In the genomic region with DNA sequence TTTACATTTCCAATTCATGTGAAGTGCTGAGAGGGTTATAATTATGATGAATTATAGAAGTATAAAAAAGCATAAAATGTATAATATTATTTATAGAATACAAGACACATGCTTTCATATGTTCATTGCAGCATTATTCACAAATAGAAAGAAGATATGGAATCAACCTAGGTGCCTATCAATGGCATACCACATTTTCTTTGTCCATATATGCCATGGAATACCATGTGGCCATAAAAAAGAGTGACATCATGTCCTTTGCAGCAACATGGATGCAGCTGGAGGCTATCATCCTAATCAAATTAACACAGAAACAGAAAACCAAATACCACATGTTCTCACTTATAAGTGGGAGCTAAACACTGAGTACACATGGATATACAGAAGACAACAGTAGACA, we compare ENCODE assay signal across 36 cellular contexts.
"Had no signal": no experiment of that assay in that cellular context is flagged by ENCODE, and none has a peak within 500 bp of the region (broad histone marks: within the 10 kb centered on the region; RNA-seq: fewer than 3 reads in every experiment).

No MANE protein-coding gene starts in this region.

- H3K27me3 ChIP-seq: ascending aorta, cardiac muscle cell had no signal

- H3K9me3 ChIP-seq: ascending aorta had no signal

- ATAC-seq: activated CD8-positive, alpha-beta T cell treated with anti-CD3 and anti-CD28 coated beads for 36 hours; activated naive CD8-positive, alpha-beta T cell treated with anti-CD3 and anti-CD28 coated beads, Interleukin-2, amount 50 U/mL, for 24 hours; activated T-cell treated with anti-CD3 and anti-CD28 coated beads, Interleukin-2, amount 50 U/mL, for 4 hours; activated T-cell treated with anti-CD3 and anti-CD28 coated beads, Interleukin-2, amount 50 U/mL, for 72 hours; activated T-helper 17 cell treated with anti-CD3 and anti-CD28 coated beads, Interleukin-2, amount 50 U/mL, for 72 hours had no signal

- H3K36me3 ChIP-seq: ascending aorta, cardiac muscle cell had no signal

- H3K4me3 Mint-ChIP-seq: activated B cell treated with CpG ODN at 0.5 μM for 24 hours; activated CD4-positive, alpha-beta memory T cell treated with anti-CD3 and anti-CD28 coated beads for 36 hours; activated CD4-positive, alpha-beta T cell treated with anti-CD3 and anti-CD28 coated beads, Interleukin-2, amount 10 ng/mL, durations not matched to agents 24 days and 14 days; activated CD8-positive, alpha-beta T cell treated with anti-CD3 and anti-CD28 coated beads for 36 hours; activated naive CD4-positive, alpha-beta T cell treated with anti-CD3 and anti-CD28 coated beads, Interleukin-2, amount 10 ng/mL, durations not matched to agents 7 days and 5 days; activated naive CD4-positive, alpha-beta T cell treated with anti-CD3 and anti-CD28 coated beads, Interleukin-2, amount 50 U/mL, for 24 hours; activated naive CD8-positive, alpha-beta T cell; activated naive CD8-positive, alpha-beta T cell treated with anti-CD3 and anti-CD28 coated beads, Interleukin-2, amount 10 ng/mL, durations not matched to agents 7 days and 5 days; activated naive CD8-positive, alpha-beta T cell treated with anti-CD3 and anti-CD28 coated beads, Interleukin-2, amount 50 U/mL, for 24 hours; activated T-cell treated with anti-CD3 and anti-CD28 coated beads, Interleukin-2, amount 50 U/mL, for 4 hours; activated T-cell treated with anti-CD3 and anti-CD28 coated beads, Interleukin-2, amount 50 U/mL, for 72 hours; activated T-helper 1 cell treated with anti-CD3 and anti-CD28 coated beads, Interleukin-12 subunit alpha, Interleukin-12 subunit beta, Interleukin-2, Interleukin-4 antibody, amounts not matched to agents 30 ng/mL and 10 ng/mL and 1 ng/mL, durations not matched to agents 14 hours and 24 hours and 36 hours; activated T-helper 17 cell treated with anti-CD3 and anti-CD28 coated beads, Interleukin-2, amount 50 U/mL, for 72 hours; brain; central memory CD8-positive, alpha-beta T cell; T-helper 1 cell treated with Interleukin-12 subunit alpha and Interleukin-12 subunit beta and Interleukin-4 antibody, amounts not matched to agents 30 μg/mL and 1 μg/mL, for 36 hours; T-helper 2 cell treated with Interferon-gamma antibody and Interleukin-4, amounts not matched to agents 5 μg/mL and 100 μg/mL, for 36 hours had no signal

- H3K27ac Mint-ChIP-seq: activated B cell treated with CpG ODN at 0.5 μM for 24 hours; activated CD4-positive, alpha-beta memory T cell treated with anti-CD3 and anti-CD28 coated beads for 36 hours; activated CD4-positive, alpha-beta T cell treated with anti-CD3 and anti-CD28 coated beads, Interleukin-2, amount 10 ng/mL, durations not matched to agents 24 days and 14 days; activated CD8-positive, alpha-beta T cell treated with anti-CD3 and anti-CD28 coated beads for 36 hours; activated naive CD4-positive, alpha-beta T cell treated with anti-CD3 and anti-CD28 coated beads, Interleukin-2, amount 10 ng/mL, durations not matched to agents 7 days and 5 days; activated naive CD4-positive, alpha-beta T cell treated with anti-CD3 and anti-CD28 coated beads, Interleukin-2, amount 50 U/mL, for 24 hours; activated naive CD8-positive, alpha-beta T cell; activated naive CD8-positive, alpha-beta T cell treated with anti-CD3 and anti-CD28 coated beads, Interleukin-2, amount 10 ng/mL, durations not matched to agents 7 days and 5 days; activated naive CD8-positive, alpha-beta T cell treated with anti-CD3 and anti-CD28 coated beads, Interleukin-2, amount 50 U/mL, for 24 hours; activated T-cell treated with anti-CD3 and anti-CD28 coated beads, Interleukin-2, amount 50 U/mL, for 72 hours; activated T-helper 1 cell treated with anti-CD3 and anti-CD28 coated beads, Interleukin-12 subunit alpha, Interleukin-12 subunit beta, Interleukin-2, Interleukin-4 antibody, amounts not matched to agents 30 ng/mL and 10 ng/mL and 1 ng/mL, durations not matched to agents 14 hours and 24 hours and 36 hours; activated T-helper 17 cell treated with anti-CD3 and anti-CD28 coated beads, Interleukin-2, amount 50 U/mL, for 72 hours; brain; T-helper 1 cell treated with Interleukin-12 subunit alpha and Interleukin-12 subunit beta and Interleukin-4 antibody, amounts not matched to agents 30 μg/mL and 1 μg/mL, for 36 hours; T-helper 2 cell treated with Interferon-gamma antibody and Interleukin-4, amounts not matched to agents 5 μg/mL and 100 μg/mL, for 36 hours had no signal

- H3K27ac ChIP-seq: ascending aorta, cardiac muscle cell, VCaP had no signal

- H3K4me3 ChIP-seq: ascending aorta, cardiac muscle cell had no signal

- H3K4me1 ChIP-seq: ascending aorta had no signal

- DNase-seq: activated B cell treated with CpG ODN at 0.5 μM for 24 hours; activated CD4-positive, alpha-beta memory T cell treated with anti-CD3 and anti-CD28 coated beads for 36 hours; activated CD4-positive, alpha-beta T cell treated with anti-CD3 and anti-CD28 coated beads for 4 hours; activated CD4-positive, alpha-beta T cell treated with anti-CD3 and anti-CD28 coated beads, Interleukin-2, amount 10 ng/mL, durations not matched to agents 24 days and 14 days; activated CD4-positive, alpha-beta T cell treated with anti-CD3 and anti-CD28 coated beads, Interleukin-2, amount 50 U/mL, for 1 hour; activated CD4-positive, alpha-beta T cell treated with anti-CD3 and anti-CD28 coated beads, Interleukin-2, amount 50 U/mL, for 4 hours; activated CD4-positive, CD25-positive, alpha-beta regulatory T cell treated with anti-CD3 and anti-CD28 coated beads, Interleukin-2, amount 50 U/mL, for 72 hours; activated CD8-positive, alpha-beta memory T cell treated with anti-CD3 and anti-CD28 coated beads, Interleukin-2, amount 50 U/mL, for 4 hours; activated CD8-positive, alpha-beta T cell treated with anti-CD3 and anti-CD28 coated beads for 36 hours; activated effector memory CD4-positive, alpha-beta T cell treated with Interleukin-2 at 50 U/mL for 16 hours; activated gamma-delta T cell; activated naive CD4-positive, alpha-beta T cell treated with anti-CD3 and anti-CD28 coated beads, Interleukin-2, amount 10 ng/mL, durations not matched to agents 7 days and 5 days; activated naive CD4-positive, alpha-beta T cell treated with Interleukin-2 at 50 U/mL for 16 hours; activated naive CD8-positive, alpha-beta T cell treated with anti-CD3 and anti-CD28 coated beads, Interleukin-2, amount 10 ng/mL, durations not matched to agents 7 days and 5 days; activated naive CD8-positive, alpha-beta T cell treated with anti-CD3 and anti-CD28 coated beads, Interleukin-2, amount 50 U/mL, for 24 hours; activated T-cell treated with anti-CD3 and anti-CD28 coated beads for 4 hours; activated T-cell treated with anti-CD3 and anti-CD28 coated beads, Interleukin-2, amount 50 U/mL, for 1 hour; activated T-cell treated with anti-CD3 and anti-CD28 coated beads, Interleukin-2, amount 50 U/mL, for 4 hours; activated T-cell treated with anti-CD3 and anti-CD28 coated beads, Interleukin-2, amount 50 U/mL, for 72 hours; amygdala; anterior cingulate cortex; caudate nucleus; cerebellar nuclear complex; T-helper 2 cell; T-helper 9 cell had no signal

- H3K36me3 Mint-ChIP-seq: activated CD4-positive, alpha-beta memory T cell treated with anti-CD3 and anti-CD28 coated beads for 36 hours; brain had no signal

- H3K4me1 Mint-ChIP-seq: brain; central memory CD8-positive, alpha-beta T cell had no signal

- H3K9me3 Mint-ChIP-seq: activated CD4-positive, alpha-beta memory T cell treated with anti-CD3 and anti-CD28 coated beads for 36 hours; activated CD8-positive, alpha-beta T cell treated with anti-CD3 and anti-CD28 coated beads for 36 hours; activated naive CD8-positive, alpha-beta T cell treated with anti-CD3 and anti-CD28 coated beads, Interleukin-2, amount 50 U/mL, for 24 hours; activated T-cell treated with anti-CD3 and anti-CD28 coated beads, Interleukin-2, amount 50 U/mL, for 72 hours; activated T-helper 17 cell treated with anti-CD3 and anti-CD28 coated beads, Interleukin-2, amount 50 U/mL, for 72 hours; central memory CD8-positive, alpha-beta T cell; T-helper 2 cell treated with Interferon-gamma antibody and Interleukin-4, amounts not matched to agents 5 μg/mL and 100 μg/mL, for 36 hours had no signal

- H3K27me3 Mint-ChIP-seq: activated B cell treated with CpG ODN at 0.5 μM for 24 hours; activated CD4-positive, alpha-beta memory T cell treated with anti-CD3 and anti-CD28 coated beads for 36 hours; activated CD4-positive, alpha-beta T cell treated with anti-CD3 and anti-CD28 coated beads, Interleukin-2, amount 10 ng/mL, durations not matched to agents 24 days and 14 days; activated CD8-positive, alpha-beta T cell treated with anti-CD3 and anti-CD28 coated beads for 36 hours; activated naive CD4-positive, alpha-beta T cell treated with anti-CD3 and anti-CD28 coated beads, Interleukin-2, amount 10 ng/mL, durations not matched to agents 7 days and 5 days; activated naive CD4-positive, alpha-beta T cell treated with anti-CD3 and anti-CD28 coated beads, Interleukin-2, amount 50 U/mL, for 24 hours; activated naive CD8-positive, alpha-beta T cell; activated naive CD8-positive, alpha-beta T cell treated with anti-CD3 and anti-CD28 coated beads, Interleukin-2, amount 10 ng/mL, durations not matched to agents 7 days and 5 days; activated naive CD8-positive, alpha-beta T cell treated with anti-CD3 and anti-CD28 coated beads, Interleukin-2, amount 50 U/mL, for 24 hours; activated T-helper 17 cell treated with anti-CD3 and anti-CD28 coated beads, Interleukin-2, amount 50 U/mL, for 72 hours; brain; central memory CD8-positive, alpha-beta T cell had no signal
